In the genomic region with DNA sequence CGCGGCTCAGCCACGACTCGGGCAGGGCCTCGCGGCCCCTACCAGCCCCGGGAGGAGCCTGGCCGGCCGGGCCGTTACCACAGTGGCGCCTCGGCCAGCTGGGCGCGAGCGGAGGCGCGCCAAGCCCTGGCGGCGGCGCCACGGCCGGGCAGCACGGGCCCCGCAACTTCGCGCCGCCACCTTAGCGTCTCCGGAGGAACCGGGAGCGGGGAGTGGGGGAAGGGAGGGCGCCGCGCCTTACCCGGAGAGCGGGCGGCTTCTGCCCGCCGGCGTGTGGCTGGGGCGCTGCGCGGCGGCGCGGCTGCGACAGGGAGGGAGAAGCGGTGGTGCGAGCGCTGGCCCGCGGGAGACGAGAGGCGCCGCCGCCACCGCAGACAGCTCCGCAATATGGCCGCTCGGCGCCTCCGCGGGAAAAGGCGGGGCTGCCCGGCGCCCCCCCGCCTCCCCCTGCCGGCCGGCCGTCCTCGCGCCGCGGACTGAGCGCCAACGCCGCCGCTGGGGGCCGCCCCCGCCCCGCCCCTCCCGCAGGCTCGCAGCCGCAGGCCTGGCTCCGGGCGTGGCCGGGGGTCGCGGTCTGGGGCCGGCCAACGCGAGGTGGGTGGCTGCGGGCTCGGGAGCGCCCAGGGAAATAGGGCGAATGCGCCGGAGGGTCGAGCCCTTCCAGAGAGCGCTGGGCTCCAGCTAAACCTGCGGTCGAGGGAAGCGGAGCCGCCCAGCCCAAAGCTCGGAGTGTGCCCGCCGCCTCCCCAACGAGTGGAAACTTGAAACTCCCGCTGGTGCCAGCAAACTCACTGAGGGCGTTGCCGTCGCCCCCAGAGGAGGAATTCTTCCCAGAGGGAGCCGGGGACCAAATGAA, we compare ENCODE assay signal across 1 cellular context.
TF ChIP-seq lines count a peak whose summit lies in the region.

A gene (minus strand): TSS at position 389 of the 856 bp plus-strand sequence. CDS start 16,922 bp downstream, outside the sequence.

TF ChIP-seq in HCT116, 20 proteins besides CTCF, POLR2A, EP300 and RAD21 (continued from another document):
- peak; percentile 62 for TF ChIP-seq EGR1 (IDR thresholded peaks at IDR 0.05; ENCODE audit: low read depth)
- TF ChIP-seq, protein P1, sequence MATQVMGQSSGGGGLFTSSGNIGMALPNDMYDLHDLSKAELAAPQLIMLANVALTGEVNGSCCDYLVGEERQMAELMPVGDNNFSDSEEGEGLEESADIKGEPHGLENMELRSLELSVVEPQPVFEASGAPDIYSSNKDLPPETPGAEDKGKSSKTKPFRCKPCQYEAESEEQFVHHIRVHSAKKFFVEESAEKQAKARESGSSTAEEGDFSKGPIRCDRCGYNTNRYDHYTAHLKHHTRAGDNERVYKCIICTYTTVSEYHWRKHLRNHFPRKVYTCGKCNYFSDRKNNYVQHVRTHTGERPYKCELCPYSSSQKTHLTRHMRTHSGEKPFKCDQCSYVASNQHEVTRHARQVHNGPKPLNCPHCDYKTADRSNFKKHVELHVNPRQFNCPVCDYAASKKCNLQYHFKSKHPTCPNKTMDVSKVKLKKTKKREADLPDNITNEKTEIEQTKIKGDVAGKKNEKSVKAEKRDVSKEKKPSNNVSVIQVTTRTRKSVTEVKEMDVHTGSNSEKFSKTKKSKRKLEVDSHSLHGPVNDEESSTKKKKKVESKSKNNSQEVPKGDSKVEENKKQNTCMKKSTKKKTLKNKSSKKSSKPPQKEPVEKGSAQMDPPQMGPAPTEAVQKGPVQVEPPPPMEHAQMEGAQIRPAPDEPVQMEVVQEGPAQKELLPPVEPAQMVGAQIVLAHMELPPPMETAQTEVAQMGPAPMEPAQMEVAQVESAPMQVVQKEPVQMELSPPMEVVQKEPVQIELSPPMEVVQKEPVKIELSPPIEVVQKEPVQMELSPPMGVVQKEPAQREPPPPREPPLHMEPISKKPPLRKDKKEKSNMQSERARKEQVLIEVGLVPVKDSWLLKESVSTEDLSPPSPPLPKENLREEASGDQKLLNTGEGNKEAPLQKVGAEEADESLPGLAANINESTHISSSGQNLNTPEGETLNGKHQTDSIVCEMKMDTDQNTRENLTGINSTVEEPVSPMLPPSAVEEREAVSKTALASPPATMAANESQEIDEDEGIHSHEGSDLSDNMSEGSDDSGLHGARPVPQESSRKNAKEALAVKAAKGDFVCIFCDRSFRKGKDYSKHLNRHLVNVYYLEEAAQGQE (IDR thresholded peaks at IDR 0.05; ENCODE audit: low read depth) = no peak
